14 cellular contexts compared by ENCODE assay signal in the genomic region with DNA sequence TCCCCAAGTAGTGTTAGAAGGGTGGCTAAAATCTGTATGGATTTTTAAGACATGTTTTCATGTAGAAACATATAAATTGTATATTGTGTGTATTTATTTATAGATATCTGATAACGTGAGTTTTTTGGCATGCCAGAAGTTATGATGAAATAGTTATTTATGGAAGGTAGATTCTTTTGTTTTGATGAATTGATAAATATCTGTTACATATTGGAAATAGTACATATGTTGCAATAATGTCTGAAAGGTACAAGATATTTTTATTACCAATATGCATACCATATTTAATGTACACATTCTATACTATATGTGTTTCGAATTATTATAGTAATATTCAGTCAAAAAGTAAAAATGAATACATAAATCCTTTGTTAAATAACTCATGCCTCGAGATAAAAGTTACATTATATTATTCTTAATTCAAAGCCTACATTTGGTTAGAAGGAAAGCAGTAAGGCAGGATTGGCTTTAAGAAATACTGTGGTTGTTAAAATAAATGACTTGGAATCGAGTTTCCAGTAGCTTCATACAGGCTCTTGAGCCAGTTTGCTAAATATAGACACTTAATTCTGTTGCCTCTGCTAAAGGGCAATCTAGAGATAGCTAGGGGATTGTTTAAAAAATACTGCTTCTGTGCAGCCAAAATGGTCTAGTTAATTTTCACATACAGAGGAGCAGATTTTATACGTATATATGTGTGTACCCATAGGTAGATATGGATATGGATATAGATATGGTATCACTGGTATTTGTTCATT.
DNase-seq lines count a peak whose midpoint lies in the region; ATAC-seq and TF ChIP-seq lines count a peak whose summit lies in the region.
"Had no signal": no experiment of that assay in that cellular context is flagged by ENCODE, and none has a peak within 500 bp of the region (broad histone marks: within the 10 kb centered on the region; RNA-seq: fewer than 3 reads in every experiment).

No MANE protein-coding gene starts in this region.

- H3K27me3 Mint-ChIP-seq in effector memory CD8-positive, alpha-beta T cell, result no peaks in the 10 kb centered on the region
- H3K27me3 Mint-ChIP-seq in activated naive CD4-positive, alpha-beta T cell treated with anti-CD3 and anti-CD28 coated beads, Interleukin-2, amount 10 ng/mL, durations not matched to agents 7 days and 5 days, result no peaks in the 10 kb centered on the region
- H3K27me3 Mint-ChIP-seq: B cell; CD4-positive, alpha-beta T cell had no signal

- H4K20me1 ChIP-seq in IMR-90 (ENCODE audit: insufficient read depth, low read length), result no peaks in the 10 kb centered on the region

- no peaks in the 10 kb centered on the region for H3K36me3 Mint-ChIP-seq in effector memory CD8-positive, alpha-beta T cell (ENCODE audit: insufficient read depth)
- no peaks in the 10 kb centered on the region for H3K36me3 Mint-ChIP-seq in activated naive CD4-positive, alpha-beta T cell treated with anti-CD3 and anti-CD28 coated beads, Interleukin-2, amount 10 ng/mL, durations not matched to agents 7 days and 5 days

- H2AK9ac ChIP-seq in IMR-90 (replicated peaks; ENCODE audit: low read depth, low read length, poor library complexity), result no peak overlapping the region

- CTCF ChIA-PET in IMR-90 (lab: Yijun Ruan, JAX), result no interaction called here
- CTCF ChIA-PET in activated naive CD4-positive, alpha-beta T cell treated with anti-CD3 and anti-CD28 coated beads, Interleukin-2, amount 10 ng/mL, durations not matched to agents 7 days and 5 days (lab: Charles Lee), result no interaction called here

- H3K36me3 ChIP-seq in left ventricle myocardium inferior (no peaks in the 10 kb centered on the region), right atrium auricular region (no peaks in the 10 kb centered on the region), IMR-90 (ENCODE audit: control insufficient read depth, insufficient read depth, low read length) (no peaks in the 10 kb centered on the region)

- H3K18ac ChIP-seq in IMR-90 (ENCODE audit: low read depth, low read length), result no peak overlapping the region

- no peak overlapping the region for H4K5ac ChIP-seq in IMR-90 (ENCODE audit: low read depth, low read length)

- H4K91ac ChIP-seq in IMR-90 (ENCODE audit: insufficient read depth, low read depth, low read length), result no peak overlapping the region

- TF ChIP-seq CTCF in left ventricle myocardium inferior (IDR thresholded peaks at IDR 0.05; ENCODE audit: borderline replicate concordance) (no peak), right atrium auricular region (IDR thresholded peaks at IDR 0.05) (no peak), IMR-90 (conservative IDR thresholded peaks at IDR 0.05; ENCODE audit: low read depth, low read length) (no peak)

- POLR2A ChIA-PET in IMR-90 (lab: Charles Lee; ENCODE audit: unreplicated experiment), result no interaction called here

- H3K4me1 ChIP-seq in left ventricle myocardium inferior (peaks cover 3% of the 10 kb centered on the region), right atrium auricular region (no peaks in the 10 kb centered on the region), IMR-90 (ENCODE audit: control insufficient read depth, insufficient read depth, low read length) (no peaks in the 10 kb centered on the region)

- no peak overlapping the region for H3K4me3 Mint-ChIP-seq in effector memory CD8-positive, alpha-beta T cell
- no peak overlapping the region for H3K4me3 Mint-ChIP-seq in activated naive CD4-positive, alpha-beta T cell treated with anti-CD3 and anti-CD28 coated beads, Interleukin-2, amount 10 ng/mL, durations not matched to agents 7 days and 5 days
- H3K4me3 Mint-ChIP-seq: B cell; CD4-positive, alpha-beta T cell; HFFc6 had no signal

- no peak overlapping the region for H2BK15ac ChIP-seq in IMR-90 (ENCODE audit: low read depth, low read length)

- no peak overlapping the region for H2BK120ac ChIP-seq in IMR-90 (ENCODE audit: low read depth, low read length)

- no peak overlapping the region for H2BK20ac ChIP-seq in IMR-90 (ENCODE audit: low read depth, low read length)

- peaks cover 0 to 6% of the 10 kb centered on the region in 2 donors for H3K9me3 Mint-ChIP-seq in effector memory CD8-positive, alpha-beta T cell
- H3K9me3 Mint-ChIP-seq in activated naive CD4-positive, alpha-beta T cell treated with anti-CD3 and anti-CD28 coated beads, Interleukin-2, amount 10 ng/mL, durations not matched to agents 7 days and 5 days, result no peaks in the 10 kb centered on the region
- H3K9me3 Mint-ChIP-seq: CD4-positive, alpha-beta T cell had no signal

- H3K79me1 ChIP-seq in IMR-90 (ENCODE audit: low read depth in 1 of 2, low read length in 2 of 2), result no peaks in the 10 kb centered on the region

- TF ChIP-seq RAD21 in IMR-90 (IDR thresholded peaks at IDR 0.05; ENCODE audit: low read length), result no peak

- H3K27ac ChIP-seq in left ventricle myocardium inferior (replicated peaks) (peak overlapping the region; percentile 48), right atrium auricular region (no peak overlapping the region), IMR-90 (ENCODE audit: insufficient read depth, low read length) (no peak overlapping the region)

- H3K56ac ChIP-seq in IMR-90 (ENCODE audit: extremely low read depth, insufficient read depth, low read length), result no peak overlapping the region

- DNase-seq in left ventricle myocardium inferior (no peak), right atrium auricular region (ENCODE audit: low spot score) (no peak), IMR-90 (no peak), left ventricle myocardium superior (no peak)
- DNase-seq in effector memory CD8-positive, alpha-beta T cell, result no peak
- DNase-seq in activated naive CD4-positive, alpha-beta T cell treated with anti-CD3 and anti-CD28 coated beads, Interleukin-2, amount 10 ng/mL, durations not matched to agents 7 days and 5 days, result no peak
- DNase-seq: C1 segment of cervical spinal cord; Calu3; CD4-positive, alpha-beta T cell; DMS79; HCEC 1CT; HFFc6 had no signal

- no CpG with 5 or more reads among the region's 5 CpGs for WGBS in IMR-90 (ENCODE audit: extremely low coverage in 2 of 2, insufficient read length in 1 of 2), 2 experiments

- TF ChIP-seq POLR2A in IMR-90 (IDR thresholded peaks at IDR 0.05; ENCODE audit: low read depth, low read length), result no peak

- H2BK5ac ChIP-seq in IMR-90 (ENCODE audit: low read depth, low read length, poor library complexity, severe bottlenecking), result no peak overlapping the region

- in situ Hi-C loops in IMR-90 (cut with MboI; ENCODE audit: low sequenced_read_pairs), result no loop called here

- no peak overlapping the region for H3K4me3 ChIP-seq in left ventricle myocardium inferior
- no peak overlapping the region for H3K4me3 ChIP-seq in right atrium auricular region
- H3K4me3 ChIP-seq in IMR-90 (ENCODE audit: insufficient read depth, low read depth, low read length), result no peak overlapping the region

- no peak overlapping the region for H3K23ac ChIP-seq in IMR-90 (ENCODE audit: low read depth, low read length)

- no peak overlapping the region for H3K4ac ChIP-seq in IMR-90 (ENCODE audit: low read depth, low read length)

- H3K27me3 ChIP-seq in left ventricle myocardium inferior (ENCODE audit: low read depth) (no peaks in the 10 kb centered on the region), right atrium auricular region (no peaks in the 10 kb centered on the region), IMR-90 (ENCODE audit: control insufficient read depth, insufficient read depth, low read length) (no peaks in the 10 kb centered on the region)

- H3K9me1 ChIP-seq in IMR-90 (ENCODE audit: insufficient read depth, low read length), result no peaks in the 10 kb centered on the region

- H3K9ac ChIP-seq in IMR-90 (ENCODE audit: low read depth, low read length), result no peak overlapping the region

- H3K27ac Mint-ChIP-seq in effector memory CD8-positive, alpha-beta T cell, result no peak overlapping the region
- H3K27ac Mint-ChIP-seq in activated naive CD4-positive, alpha-beta T cell treated with anti-CD3 and anti-CD28 coated beads, Interleukin-2, amount 10 ng/mL, durations not matched to agents 7 days and 5 days, result no peak overlapping the region
- H3K27ac Mint-ChIP-seq: B cell; CD4-positive, alpha-beta T cell; HFFc6 had no signal

- ATAC-seq in IMR-90 (ENCODE audit: low read depth) (no peak), left ventricle myocardium superior (peak; percentile 84), GM18867 (IDR thresholded peaks at IDR 0.05; ENCODE audit: unreplicated experiment) (no peak)
- no peak for ATAC-seq in effector memory CD8-positive, alpha-beta T cell (replicated peaks)

- no peak overlapping the region for H3K4me2 ChIP-seq in IMR-90 (ENCODE audit: low read depth, low read length)

- H3K4me1 Mint-ChIP-seq in effector memory CD8-positive, alpha-beta T cell (ENCODE audit: low read depth in 2 of 2), result no peaks in the 10 kb centered on the region
- no peaks in the 10 kb centered on the region for H3K4me1 Mint-ChIP-seq in activated naive CD4-positive, alpha-beta T cell treated with anti-CD3 and anti-CD28 coated beads, Interleukin-2, amount 10 ng/mL, durations not matched to agents 7 days and 5 days
- H3K4me1 Mint-ChIP-seq: B cell had no signal

- intact Hi-C loops in left ventricle myocardium inferior (cut with micrococcal nuclease) (no loop called here), IMR-90 (cut with micrococcal nuclease) (no loop called here), left ventricle myocardium superior (cut with micrococcal nuclease) (no loop called here)

- H3K9me3 ChIP-seq in left ventricle myocardium inferior (replicated peaks), result no peaks in the 10 kb centered on the region
- H3K9me3 ChIP-seq in right atrium auricular region, result no peaks in the 10 kb centered on the region
- no peaks in the 10 kb centered on the region for H3K9me3 ChIP-seq in IMR-90 (ENCODE audit: control insufficient read depth, insufficient read depth, low read length)

- no TSS peak for BruUV-seq in IMR-90 (replicated peaks; lab: Mats Ljungman, UMichigan)

- H3K14ac ChIP-seq in IMR-90 (replicated peaks; ENCODE audit: low read depth, low read length), result no peak overlapping the region

- H2AFZ ChIP-seq in IMR-90 (replicated peaks; ENCODE audit: low read length, poor library complexity), result no peak overlapping the region

- dilution Hi-C loops in IMR-90 (cut with HindIII; ENCODE audit: low sequenced_read_pairs, unreplicated experiment), result no loop called here

- no peak overlapping the region for H4K8ac ChIP-seq in IMR-90 (ENCODE audit: low read depth in 2 of 2, low read length in 2 of 2)

- H2AK5ac ChIP-seq in IMR-90 (ENCODE audit: low read depth, low read length), result no peak overlapping the region

TF ChIP-seq in IMR-90, 13 proteins besides CTCF, POLR2A, EP300 and RAD21:
- TF ChIP-seq MXI1 (IDR thresholded peaks at IDR 0.05; ENCODE audit: borderline replicate concordance, low read depth, low read length) (no peak), CEBPB (IDR thresholded peaks at IDR 0.05; ENCODE audit: low read depth, low read length) (peak; percentile 55), SMC3 (IDR thresholded peaks at IDR 0.05; ENCODE audit: low read depth, low read length) (no peak)
